8 cellular contexts compared by ENCODE assay signal in the genomic region with DNA sequence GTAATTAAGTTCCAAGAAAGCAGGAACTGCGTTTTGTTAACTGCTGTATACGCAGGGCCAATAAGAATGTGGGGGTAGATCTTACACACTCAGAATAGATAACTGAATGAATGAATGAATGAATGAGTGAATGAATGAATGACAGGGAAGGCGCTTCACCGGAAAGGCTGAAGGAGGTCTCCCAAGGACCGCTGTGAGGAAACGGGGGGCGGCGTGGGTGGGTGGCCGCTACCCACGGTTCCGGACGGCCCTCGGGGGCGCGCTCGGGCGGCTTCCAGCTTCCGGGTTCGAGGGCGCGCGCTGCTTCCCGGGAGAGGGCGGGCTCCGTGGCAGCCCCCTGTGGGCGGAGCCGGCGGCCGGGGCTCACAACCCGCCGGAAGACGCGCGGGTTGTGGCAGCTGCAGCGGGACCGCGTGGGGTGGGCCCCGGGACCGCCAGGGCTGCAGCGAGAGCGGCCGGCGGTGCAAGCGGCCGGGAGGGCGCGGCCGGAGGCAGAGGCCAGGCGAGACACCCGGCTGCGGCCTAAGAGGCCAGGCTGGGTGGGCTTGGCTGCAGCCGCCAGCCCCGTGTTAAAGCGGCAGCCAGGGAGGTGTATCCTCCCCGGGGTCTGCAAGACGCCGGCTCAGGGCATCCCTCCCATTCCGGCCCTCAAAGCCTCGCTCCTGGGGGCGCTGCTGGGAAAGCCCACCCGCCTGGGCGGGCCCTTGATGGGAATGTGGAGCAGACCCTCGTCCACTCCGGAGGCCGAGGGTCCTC. TPM values are rescaled to one million over a fixed set of nuclear protein-coding genes. Genes with fewer than 3 reads are reported as not detected.
DNase-seq lines count a peak whose midpoint lies in the region; ATAC-seq and TF ChIP-seq lines count a peak whose summit lies in the region.

TSS of gene ZFP69 (plus strand) at position 367 of the 756 bp plus-strand sequence. CDS start 2,072 bp downstream, outside the sequence.

- no peak within 1 kb of the TSS for H2BK12ac ChIP-seq in trophoblast cell (ENCODE audit: low read length)

- H3K36me3 ChIP-seq in SK-N-MC (ENCODE audit: insufficient read depth, low read length) (peaks cover 24% of the 10 kb centered on the region), trophoblast cell (ENCODE audit: control insufficient read depth in 1 of 2, insufficient read depth in 2 of 2, low read length in 2 of 2) (peaks cover 0 to 2% of the 10 kb centered on the region in 2 experiments), tibial artery (peaks cover 8 to 11% (median 9%) of the 10 kb centered on the region in 3 donors)

- peaks cover 4% of the 10 kb centered on the region for H3K79me2 ChIP-seq in trophoblast cell (ENCODE audit: control insufficient read depth, insufficient read depth, low read length, poor library complexity)

- H3K79me1 ChIP-seq in trophoblast cell (ENCODE audit: low read length): peaks cover 4% of the 10 kb centered on the region

- H4K8ac ChIP-seq in trophoblast cell (ENCODE audit: low read depth, low read length): peak within 1 kb of the TSS; percentile 94

- H4K12ac ChIP-seq in trophoblast cell (ENCODE audit: low read depth, low read length): peak within 1 kb of the TSS; percentile 79

- H3K27ac ChIP-seq in SK-N-MC (peak within 1 kb of the TSS; percentile 67; the same call in 1 of the 2 replicates), trophoblast cell (ENCODE audit: low read depth, low read length) (no peak within 1 kb of the TSS), tibial artery (peak within 1 kb of the TSS; percentile 77 to 80)

- H3K4me1 ChIP-seq in trophoblast cell (ENCODE audit: control insufficient read depth in 1 of 2, insufficient read depth in 2 of 2, low read length in 2 of 2): peaks cover 2 to 6% of the 10 kb centered on the region in 2 experiments
- H3K4me1 ChIP-seq in tibial artery: peaks cover 0 to 14% (median 8%) of the 10 kb centered on the region in 4 donors

- no peak within 1 kb of the TSS for H3K23ac ChIP-seq in trophoblast cell (ENCODE audit: low read length)

- peaks cover 0 to 2% (median 2%) of the 10 kb centered on the region in 3 donors for H3K27me3 Mint-ChIP-seq in CD14-positive monocyte (ENCODE audit: low read depth in 3 of 3)
- H3K27me3 Mint-ChIP-seq in activated naive CD4-positive, alpha-beta T cell treated with anti-CD3 and anti-CD28 coated beads, Interleukin-2, amount 50 U/mL, for 24 hours: no peaks in the 10 kb centered on the region

- peaks cover 22% of the 10 kb centered on the region for H3K4me1 Mint-ChIP-seq in CD14-positive monocyte
- peaks cover 27% of the 10 kb centered on the region for H3K4me1 Mint-ChIP-seq in activated naive CD4-positive, alpha-beta T cell treated with anti-CD3 and anti-CD28 coated beads, Interleukin-2, amount 50 U/mL, for 24 hours

- TF ChIP-seq CTCF in CD14-positive monocyte (IDR thresholded peaks at IDR 0.05) (no peak), tibial artery (IDR thresholded peaks at IDR 0.05) (no peak)

- H3K36me3 Mint-ChIP-seq in CD14-positive monocyte: peaks cover 27 to 28% of the 10 kb centered on the region in 2 donors
- H3K36me3 Mint-ChIP-seq in activated naive CD4-positive, alpha-beta T cell treated with anti-CD3 and anti-CD28 coated beads, Interleukin-2, amount 50 U/mL, for 24 hours: peaks cover 19% of the 10 kb centered on the region

- no peak within 1 kb of the TSS for H3K4ac ChIP-seq in trophoblast cell (ENCODE audit: low read depth, low read length)

- H3K27me3 ChIP-seq in trophoblast cell (ENCODE audit: insufficient read depth, low read length): no peaks in the 10 kb centered on the region
- H3K27me3 ChIP-seq in tibial artery: no peaks in the 10 kb centered on the region

- H3K27ac Mint-ChIP-seq in CD14-positive monocyte: peak within 1 kb of the TSS; percentile 7 to 87 (median 76)
- peak within 1 kb of the TSS; percentile 70 for H3K27ac Mint-ChIP-seq in activated naive CD4-positive, alpha-beta T cell treated with anti-CD3 and anti-CD28 coated beads, Interleukin-2, amount 50 U/mL, for 24 hours

- in situ Hi-C loops in KBM-7 (cut with MboI; ENCODE audit: low pct_unique_long_range_greater_than_20kb, low sequenced_read_pairs): no loop called here

- peak within 1 kb of the TSS; percentile 86 for H3K4me2 ChIP-seq in trophoblast cell (ENCODE audit: low read length)

- ATAC-seq in GM19438 (IDR thresholded peaks at IDR 0.05; ENCODE audit: low read depth, unreplicated experiment) (peak; percentile 45), Right ventricle myocardium superior (ENCODE audit: poor library complexity) (peak; percentile 98)

- H3K18ac ChIP-seq in trophoblast cell (ENCODE audit: low read length): peak within 1 kb of the TSS; percentile 88

- H2AFZ ChIP-seq in trophoblast cell (ENCODE audit: insufficient read depth, low read length, poor library complexity): peak within 1 kb of the TSS; percentile 93

- WGBS in trophoblast cell (ENCODE audit: extremely low coverage, insufficient coverage, insufficient read length): no CpG with 5 or more reads among the region's 65 CpGs

- H2BK120ac ChIP-seq in trophoblast cell (ENCODE audit: insufficient read depth, low read length, poor library complexity): no peak within 1 kb of the TSS

- peak within 1 kb of the TSS; percentile 55 for H4K91ac ChIP-seq in trophoblast cell (ENCODE audit: low read depth, low read length)

- peak within 1 kb of the TSS; percentile 89 to 96 for H3K4me3 Mint-ChIP-seq in CD14-positive monocyte
- peak within 1 kb of the TSS; percentile 87 for H3K4me3 Mint-ChIP-seq in activated naive CD4-positive, alpha-beta T cell treated with anti-CD3 and anti-CD28 coated beads, Interleukin-2, amount 50 U/mL, for 24 hours

- H3K14ac ChIP-seq in trophoblast cell (ENCODE audit: low read length): peak within 1 kb of the TSS; percentile 62

- H3K9me3 Mint-ChIP-seq in CD14-positive monocyte: peaks cover 27 to 62% (median 53%) of the 10 kb centered on the region in 7 donors
- peaks cover 17% of the 10 kb centered on the region for H3K9me3 Mint-ChIP-seq in activated naive CD4-positive, alpha-beta T cell treated with anti-CD3 and anti-CD28 coated beads, Interleukin-2, amount 50 U/mL, for 24 hours

- H3K4me3 ChIP-seq in SK-N-MC (peak within 1 kb of the TSS; percentile 97), trophoblast cell (ENCODE audit: low read depth, low read length) (peak within 1 kb of the TSS; percentile 85), tibial artery (peak within 1 kb of the TSS; percentile 76 to 98)

- peak within 1 kb of the TSS; percentile 84 for H3K9ac ChIP-seq in SK-N-MC (ENCODE audit: insufficient read length)
- H3K9ac ChIP-seq in trophoblast cell (ENCODE audit: low read length): peak within 1 kb of the TSS; percentile 57

- no peak within 1 kb of the TSS for H2BK5ac ChIP-seq in trophoblast cell (ENCODE audit: low read depth, low read length, poor library complexity)

- H2AK5ac ChIP-seq in trophoblast cell (ENCODE audit: low read length): no peak within 1 kb of the TSS

- DNase-seq in CD14-positive monocyte (ENCODE audit: low spot score): peak; percentile 46
- peak; percentile 89 for DNase-seq in KBM-7
- no peak for DNase-seq in SK-N-MC (ENCODE audit: low read depth, low spot score)
- peak; percentile 89 for DNase-seq in Right ventricle myocardium superior
- DNase-seq in trophoblast cell: peak; percentile 21 to 55
- peak; percentile 38 to 78 for DNase-seq in tibial artery

- intact Hi-C loops in CD14-positive monocyte (cut with micrococcal nuclease): no loop called here
- intact Hi-C loops in Right ventricle myocardium superior (cut with DNase I): no loop called here
- intact Hi-C loops in tibial artery (cut with DNase I; ENCODE audit: low total_unique reads): no loop called here

- H3K9me3 ChIP-seq in SK-N-MC (ENCODE audit: low read depth, low read length): peaks cover 10% of the 10 kb centered on the region; the same call in 1 of the 2 replicates
- H3K9me3 ChIP-seq in trophoblast cell (ENCODE audit: insufficient read depth, low read depth, low read length): peaks cover 9% of the 10 kb centered on the region
- peaks cover 0 to 22% (median 4%) of the 10 kb centered on the region in 3 donors for H3K9me3 ChIP-seq in tibial artery

RNA-seq across cellular contexts. Expression of gene ZFP69, which starts in this region (rescaled TPM):
- 1 to 10 TPM; 2.5 to 3.8 TPM for polyA plus RNA-seq in CD14-positive monocyte
- 1.3 TPM for total RNA-seq in Right ventricle myocardium superior
- polyA plus RNA-seq in trophoblast cell (2013): 1.8 TPM in 2 replicates
